In genomic region chr2:841036-841435, GRCh38 we compare ENCODE assay signal across 15 cellular contexts.
DNase-seq lines count a peak whose midpoint lies in the region; ATAC-seq, FAIRE-seq and TF ChIP-seq lines count a peak whose summit lies in the region.
"Had no signal": no experiment of that assay in that cellular context is flagged by ENCODE, and none has a peak within 500 bp of the region (broad histone marks: within the 10 kb centered on the region; RNA-seq: fewer than 3 reads in every experiment).

No MANE protein-coding gene starts in this region.

- H3K27me3 ChIP-seq in H9 (ENCODE audit: insufficient read depth, low read length) (no peaks in the 10 kb centered on the region), GM12878 (replicated peaks in 1 of 2; ENCODE audit: control insufficient read depth in 2 of 2, insufficient read depth in 2 of 2, low read length in 1 of 2) (no peaks in the 10 kb centered on the region), upper lobe of left lung (no peaks in the 10 kb centered on the region)

- H3K27ac Mint-ChIP-seq in H9: no peak overlapping the region
- H3K27ac Mint-ChIP-seq: CD4-positive, alpha-beta memory T cell; GM23338 had no signal

- WGBS in H9 (ENCODE audit: extremely low coverage, insufficient read length, low lambda C conversion rate): no CpG with 5 or more reads among the region's 5 CpGs
- WGBS in GM12878 (ENCODE audit: insufficient coverage, insufficient replicate concordance, low lambda C conversion rate, missing lambda C conversion rate): 62% methylated on average over 5 of the region's 5 CpGs
- WGBS in upper lobe of left lung, 2 donors: 86 to 89% methylated on average over 5 of the region's 5 CpGs

- peaks cover 16% of the 10 kb centered on the region for H3K27me3 Mint-ChIP-seq in H9 (ENCODE audit: low read depth)
- H3K27me3 Mint-ChIP-seq in activated T-cell treated with anti-CD3 and anti-CD28 coated beads, Interleukin-2, amount 50 U/mL, for 4 hours (ENCODE audit: low read depth): peaks cover 29% of the 10 kb centered on the region

- H3K4ac ChIP-seq in H9 (ENCODE audit: low read depth, low read length): no peak overlapping the region

- POLR2A ChIA-PET in GM12878 (lab: Charles Lee): no interaction called here

- no peak overlapping the region for H4K91ac ChIP-seq in H9 (ENCODE audit: insufficient read length, low read depth, low read length)

- H4K20me1 ChIP-seq in H9 (ENCODE audit: control insufficient read depth, insufficient read depth, insufficient read length): no peaks in the 10 kb centered on the region
- no peaks in the 10 kb centered on the region for H4K20me1 ChIP-seq in GM12878 (ENCODE audit: control insufficient read depth, insufficient read depth)

- TF ChIP-seq EP300 in GM12878 (IDR thresholded peaks at IDR 0.05; ENCODE audit: borderline replicate concordance in 1 of 2, control insufficient read depth in 1 of 2, low read depth in 2 of 2, low read length in 2 of 2) (no peak), upper lobe of left lung (IDR thresholded peaks at IDR 0.05) (no peak)

- BruUV-seq in GM12878 (replicated peaks; lab: Mats Ljungman, UMichigan): no TSS peak

- no peak for TF ChIP-seq RAD21 in GM12878 (IDR thresholded peaks at IDR 0.05; ENCODE audit: insufficient read depth, low read depth, low read length)

- H3K23ac ChIP-seq in H9 (ENCODE audit: insufficient read length, low read depth, low read length): no peak overlapping the region

- H3K4me2 ChIP-seq in H9 (ENCODE audit: insufficient read depth, insufficient read length, low read length) (no peak overlapping the region), GM12878 (ENCODE audit: control insufficient read depth, insufficient read depth) (no peak overlapping the region)
- H3K4me2 ChIP-seq: GM23338 had no signal

- no peak overlapping the region for H2BK20ac ChIP-seq in H9 (ENCODE audit: low read depth, low read length, poor library complexity, severe bottlenecking)

- peaks cover 0 to 2% (median 0%) of the 10 kb centered on the region in 3 experiments; a peak in 2 of 7 replicates for H3K36me3 Mint-ChIP-seq in H9 (ENCODE audit: insufficient read depth in 1 of 3, low read depth in 3 of 3)
- no peaks in the 10 kb centered on the region for H3K36me3 Mint-ChIP-seq in activated T-cell treated with anti-CD3 and anti-CD28 coated beads, Interleukin-2, amount 50 U/mL, for 4 hours (ENCODE audit: insufficient read depth)
- H3K36me3 Mint-ChIP-seq: CD4-positive, alpha-beta memory T cell had no signal

- H3K18ac ChIP-seq in H9 (ENCODE audit: insufficient read length, low read depth, low read length): no peak overlapping the region

- no peak overlapping the region for H4K8ac ChIP-seq in H9 (replicated peaks; ENCODE audit: insufficient read length, low read depth, low read length)

- ATAC-seq in GM12878 (no peak), upper lobe of left lung (ENCODE audit: low FRiP score in 2 of 2) (no peak)
- ATAC-seq in activated T-cell treated with anti-CD3 and anti-CD28 coated beads, Interleukin-2, amount 50 U/mL, for 4 hours: no peak
- ATAC-seq: GM23338 had no signal

- TF ChIP-seq POLR2A in GM12878 (IDR thresholded peaks at IDR 0.05; ENCODE audit: low read depth, low read length) (no peak), upper lobe of left lung (IDR thresholded peaks at IDR 0.05) (no peak)

- H2BK120ac ChIP-seq in H9 (ENCODE audit: low read depth, low read length, poor library complexity, severe bottlenecking): no peak overlapping the region

- H3K23me2 ChIP-seq in H9 (ENCODE audit: insufficient read length, low read depth, low read length, poor library complexity, severe bottlenecking): no peaks in the 10 kb centered on the region

- TF ChIP-seq CTCF in H9 (conservative IDR thresholded peaks at IDR 0.05) (no peak), GM12878 (IDR thresholded peaks at IDR 0.05 in 2 of 3, conservative IDR thresholded peaks at IDR 0.05 in 1 of 3; ENCODE audit: control insufficient read depth in 2 of 3, extremely low read depth in 1 of 3, insufficient read depth in 1 of 3, low read depth in 3 of 3, low read length in 3 of 3) (no peak), upper lobe of left lung (IDR thresholded peaks at IDR 0.05) (no peak)

- no peak overlapping the region for H2BK12ac ChIP-seq in H9 (ENCODE audit: insufficient read length, low read depth, low read length)

- H2AK5ac ChIP-seq in H9 (ENCODE audit: insufficient read length, low read length): no peak overlapping the region

- no peaks in the 10 kb centered on the region for H3K36me3 ChIP-seq in GM12878 (ENCODE audit: control insufficient read depth in 2 of 2, insufficient read depth in 2 of 2, low read length in 1 of 2)
- H3K36me3 ChIP-seq in upper lobe of left lung: no peaks in the 10 kb centered on the region

- H3K9me3 Mint-ChIP-seq in H9: no peaks in the 10 kb centered on the region
- H3K9me3 Mint-ChIP-seq in activated T-cell treated with anti-CD3 and anti-CD28 coated beads, Interleukin-2, amount 50 U/mL, for 4 hours: no peaks in the 10 kb centered on the region
- H3K9me3 Mint-ChIP-seq: GM23338 had no signal

- H3K4me1 Mint-ChIP-seq in H9: no peaks in the 10 kb centered on the region
- no peaks in the 10 kb centered on the region for H3K4me1 Mint-ChIP-seq in activated T-cell treated with anti-CD3 and anti-CD28 coated beads, Interleukin-2, amount 50 U/mL, for 4 hours (ENCODE audit: low read depth)
- H3K4me1 Mint-ChIP-seq: CD4-positive, alpha-beta memory T cell had no signal

- H2BK5ac ChIP-seq in H9 (ENCODE audit: insufficient read length, low read length): no peak overlapping the region

- in situ Hi-C loops in GM12878 (cut with MboI): no loop called here

- DNase-seq in COLO829 (ENCODE audit: low spot score): peak; percentile 18
- DNase-seq in H9: peak; percentile 12
- DNase-seq in GM12878 (ENCODE audit: low read depth, low spot score): no peak
- no peak for DNase-seq in NCI-H2029 (lab: John Stamatoyannopoulos, UW)
- no peak for DNase-seq in activated T-cell treated with anti-CD3 and anti-CD28 coated beads, Interleukin-2, amount 50 U/mL, for 4 hours
- no peak for DNase-seq in upper lobe of left lung
- DNase-seq: C1 segment of cervical spinal cord; Caco-2; CD4-positive, alpha-beta memory T cell; DMS153; DND-41; HCEC 1CT had no signal

- H3K4me1 ChIP-seq in H9 (ENCODE audit: insufficient read depth, low read length) (no peaks in the 10 kb centered on the region), GM12878 (ENCODE audit: control insufficient read depth, insufficient read depth, low read length) (no peaks in the 10 kb centered on the region), upper lobe of left lung (no peaks in the 10 kb centered on the region)
- H3K4me1 ChIP-seq: Caco-2 had no signal

- H3K4me3 Mint-ChIP-seq in H9: no peak overlapping the region
- no peak overlapping the region for H3K4me3 Mint-ChIP-seq in activated T-cell treated with anti-CD3 and anti-CD28 coated beads, Interleukin-2, amount 50 U/mL, for 4 hours
- H3K4me3 Mint-ChIP-seq: CD4-positive, alpha-beta memory T cell; GM23338 had no signal

- no peaks in the 10 kb centered on the region for H3K79me2 ChIP-seq in H9 (ENCODE audit: insufficient read depth, low read length)
- H3K79me2 ChIP-seq in GM12878 (ENCODE audit: control insufficient read depth, insufficient read depth, low read length): no peaks in the 10 kb centered on the region

- no peak overlapping the region for H2BK15ac ChIP-seq in H9 (ENCODE audit: low read depth, low read length)

- no peak for FAIRE-seq in GM12878 (lab: Jason Lieb, UNC)
- FAIRE-seq: GM19239, H54 had no signal

- no peak overlapping the region for H3K4me3 ChIP-seq in GM12878
- no peak overlapping the region for H3K4me3 ChIP-seq in upper lobe of left lung
- H3K4me3 ChIP-seq: GM23338 had no signal

- H3K27ac ChIP-seq in H9 (ENCODE audit: insufficient read length, low read depth, low read length): no peak overlapping the region
- H3K27ac ChIP-seq in GM12878 (ENCODE audit: control insufficient read depth, insufficient read depth): no peak overlapping the region
- no peak overlapping the region for H3K27ac ChIP-seq in upper lobe of left lung

- H3K14ac ChIP-seq in H9 (ENCODE audit: insufficient read depth, low read length): no peak overlapping the region

- no peak overlapping the region for H4K5ac ChIP-seq in H9 (ENCODE audit: insufficient read length, low read depth, low read length)

- intact Hi-C loops in GM12878 (cut with micrococcal nuclease; ENCODE audit: unreplicated experiment): no loop called here

- RAD21 ChIA-PET in GM12878 (lab: Charles Lee; ENCODE audit: unreplicated experiment): no interaction called here

- H3K9me3 ChIP-seq in H9 (ENCODE audit: control insufficient read depth, low read depth, low read length) (no peaks in the 10 kb centered on the region), GM12878 (replicated peaks; ENCODE audit: control insufficient read depth, insufficient read depth, low read length) (no peaks in the 10 kb centered on the region), upper lobe of left lung (no peaks in the 10 kb centered on the region)
- H3K9me3 ChIP-seq: Caco-2 had no signal

- CTCF ChIA-PET in GM12878 (lab: Yijun Ruan, JAX): no interaction called here

- H3K56ac ChIP-seq in H9 (ENCODE audit: insufficient read length, low read depth, low read length): no peak overlapping the region

- no peaks in the 10 kb centered on the region for H3K79me1 ChIP-seq in H9 (ENCODE audit: insufficient read depth, low read depth, low read length, poor library complexity, severe bottlenecking)

- H3K9ac ChIP-seq in H9 (ENCODE audit: extremely low read depth, insufficient read length, low read length) (no peak overlapping the region), GM12878 (ENCODE audit: control insufficient read depth, insufficient read depth, low read length) (no peak overlapping the region)

- H3T11ph ChIP-seq in H9 (ENCODE audit: low read length): no peak overlapping the region

- SMC1A ChIA-PET in GM12878 (lab: Charles Lee; ENCODE audit: uncharacterized antibody, unreplicated experiment): no interaction called here

- H2AFZ ChIP-seq in H9 (ENCODE audit: low read length) (no peak overlapping the region), GM12878 (ENCODE audit: control insufficient read depth, low read depth, low read length) (no peak overlapping the region)
- H2AFZ ChIP-seq: GM23338 had no signal

TF ChIP-seq in GM12878, 131 proteins besides CTCF, POLR2A, EP300 and RAD21:
- TF ChIP-seq ATF7 (IDR thresholded peaks at IDR 0.05; ENCODE audit: low read depth) (peak; percentile 47), IKZF1 (conservative IDR thresholded peaks at IDR 0.05) (no peak)

Comparison
In these comparisons a context has a peak if more than half of its experiments do, and no peak if none do; other contexts are left out.
1. DNase-seq: peak in COLO829 (single experiment) and H9 (single experiment); none in GM12878 (single experiment), NCI-H2029 (single experiment), activated T-cell treated with anti-CD3 and anti-CD28 coated beads, Interleukin-2, amount 50 U/mL, for 4 hours (single experiment) and upper lobe of left lung (0 of 2).